2 cellular contexts compared by ENCODE assay signal in genomic region chr17:57874058-57874419, GRCh38.
TF ChIP-seq lines count a peak whose summit lies in the region.

No MANE protein-coding gene starts in this region.

TF ChIP-seq in liver, 16 proteins besides CTCF, POLR2A, EP300 and RAD21:
- TF ChIP-seq HNF4G (IDR thresholded peaks at IDR 0.05) (no peak), FOXA1 (IDR thresholded peaks at IDR 0.05) (no peak), ATF3 (IDR thresholded peaks at IDR 0.05) (no peak), FOXA2 (IDR thresholded peaks at IDR 0.05) (no peak), HNF4A (conservative IDR thresholded peaks at IDR 0.05) (no peak), YY1 (IDR thresholded peaks at IDR 0.05) (no peak)
- TF ChIP-seq, protein P1, sequence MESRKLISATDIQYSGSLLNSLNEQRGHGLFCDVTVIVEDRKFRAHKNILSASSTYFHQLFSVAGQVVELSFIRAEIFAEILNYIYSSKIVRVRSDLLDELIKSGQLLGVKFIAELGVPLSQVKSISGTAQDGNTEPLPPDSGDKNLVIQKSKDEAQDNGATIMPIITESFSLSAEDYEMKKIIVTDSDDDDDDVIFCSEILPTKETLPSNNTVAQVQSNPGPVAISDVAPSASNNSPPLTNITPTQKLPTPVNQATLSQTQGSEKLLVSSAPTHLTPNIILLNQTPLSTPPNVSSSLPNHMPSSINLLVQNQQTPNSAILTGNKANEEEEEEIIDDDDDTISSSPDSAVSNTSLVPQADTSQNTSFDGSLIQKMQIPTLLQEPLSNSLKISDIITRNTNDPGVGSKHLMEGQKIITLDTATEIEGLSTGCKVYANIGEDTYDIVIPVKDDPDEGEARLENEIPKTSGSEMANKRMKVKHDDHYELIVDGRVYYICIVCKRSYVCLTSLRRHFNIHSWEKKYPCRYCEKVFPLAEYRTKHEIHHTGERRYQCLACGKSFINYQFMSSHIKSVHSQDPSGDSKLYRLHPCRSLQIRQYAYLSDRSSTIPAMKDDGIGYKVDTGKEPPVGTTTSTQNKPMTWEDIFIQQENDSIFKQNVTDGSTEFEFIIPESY (IDR thresholded peaks at IDR 0.05): no peak
- TF ChIP-seq, protein P2, sequence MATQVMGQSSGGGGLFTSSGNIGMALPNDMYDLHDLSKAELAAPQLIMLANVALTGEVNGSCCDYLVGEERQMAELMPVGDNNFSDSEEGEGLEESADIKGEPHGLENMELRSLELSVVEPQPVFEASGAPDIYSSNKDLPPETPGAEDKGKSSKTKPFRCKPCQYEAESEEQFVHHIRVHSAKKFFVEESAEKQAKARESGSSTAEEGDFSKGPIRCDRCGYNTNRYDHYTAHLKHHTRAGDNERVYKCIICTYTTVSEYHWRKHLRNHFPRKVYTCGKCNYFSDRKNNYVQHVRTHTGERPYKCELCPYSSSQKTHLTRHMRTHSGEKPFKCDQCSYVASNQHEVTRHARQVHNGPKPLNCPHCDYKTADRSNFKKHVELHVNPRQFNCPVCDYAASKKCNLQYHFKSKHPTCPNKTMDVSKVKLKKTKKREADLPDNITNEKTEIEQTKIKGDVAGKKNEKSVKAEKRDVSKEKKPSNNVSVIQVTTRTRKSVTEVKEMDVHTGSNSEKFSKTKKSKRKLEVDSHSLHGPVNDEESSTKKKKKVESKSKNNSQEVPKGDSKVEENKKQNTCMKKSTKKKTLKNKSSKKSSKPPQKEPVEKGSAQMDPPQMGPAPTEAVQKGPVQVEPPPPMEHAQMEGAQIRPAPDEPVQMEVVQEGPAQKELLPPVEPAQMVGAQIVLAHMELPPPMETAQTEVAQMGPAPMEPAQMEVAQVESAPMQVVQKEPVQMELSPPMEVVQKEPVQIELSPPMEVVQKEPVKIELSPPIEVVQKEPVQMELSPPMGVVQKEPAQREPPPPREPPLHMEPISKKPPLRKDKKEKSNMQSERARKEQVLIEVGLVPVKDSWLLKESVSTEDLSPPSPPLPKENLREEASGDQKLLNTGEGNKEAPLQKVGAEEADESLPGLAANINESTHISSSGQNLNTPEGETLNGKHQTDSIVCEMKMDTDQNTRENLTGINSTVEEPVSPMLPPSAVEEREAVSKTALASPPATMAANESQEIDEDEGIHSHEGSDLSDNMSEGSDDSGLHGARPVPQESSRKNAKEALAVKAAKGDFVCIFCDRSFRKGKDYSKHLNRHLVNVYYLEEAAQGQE (IDR thresholded peaks at IDR 0.05): no peak

TF ChIP-seq in HepG2, 621 proteins besides CTCF, POLR2A, EP300 and RAD21:
- TF ChIP-seq, protein P3, sequence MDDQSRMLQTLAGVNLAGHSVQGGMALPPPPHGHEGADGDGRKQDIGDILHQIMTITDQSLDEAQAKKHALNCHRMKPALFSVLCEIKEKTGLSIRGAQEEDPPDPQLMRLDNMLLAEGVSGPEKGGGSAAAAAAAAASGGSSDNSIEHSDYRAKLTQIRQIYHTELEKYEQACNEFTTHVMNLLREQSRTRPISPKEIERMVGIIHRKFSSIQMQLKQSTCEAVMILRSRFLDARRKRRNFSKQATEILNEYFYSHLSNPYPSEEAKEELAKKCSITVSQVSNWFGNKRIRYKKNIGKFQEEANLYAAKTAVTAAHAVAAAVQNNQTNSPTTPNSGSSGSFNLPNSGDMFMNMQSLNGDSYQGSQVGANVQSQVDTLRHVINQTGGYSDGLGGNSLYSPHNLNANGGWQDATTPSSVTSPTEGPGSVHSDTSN (CRISPR knock-in tag; IDR thresholded peaks at IDR 0.05; ENCODE audit: borderline replicate concordance): no peak
- no peak for TF ChIP-seq SP140L (CRISPR knock-in tag; IDR thresholded peaks at IDR 0.05; ENCODE audit: borderline replicate concordance)
- TF ChIP-seq SKI (IDR thresholded peaks at IDR 0.05; ENCODE audit: partially characterized antibody): no peak
- no peak for TF ChIP-seq SETDB1 (CRISPR knock-in tag; IDR thresholded peaks at IDR 0.05; ENCODE audit: borderline replicate concordance)
- TF ChIP-seq ZNF878 (CRISPR knock-in tag; IDR thresholded peaks at IDR 0.05): no peak
- TF ChIP-seq ZNF782 (CRISPR knock-in tag; IDR thresholded peaks at IDR 0.05; ENCODE audit: borderline replicate concordance): no peak
- TF ChIP-seq FOSL1 (CRISPR knock-in tag; IDR thresholded peaks at IDR 0.05; ENCODE audit: borderline replicate concordance): no peak
- TF ChIP-seq ZBTB10 (CRISPR knock-in tag; IDR thresholded peaks at IDR 0.05; ENCODE audit: borderline replicate concordance): no peak
- TF ChIP-seq ETV6 (CRISPR knock-in tag; conservative IDR thresholded peaks at IDR 0.05): no peak
- TF ChIP-seq ZNF724P (CRISPR knock-in tag; IDR thresholded peaks at IDR 0.05; ENCODE audit: borderline replicate concordance): no peak
- no peak for TF ChIP-seq ZSCAN20 (CRISPR knock-in tag; IDR thresholded peaks at IDR 0.05; ENCODE audit: borderline replicate concordance)
